Comparison of ENCODE assay signal across 8 cellular contexts in genomic region chr12:49568442-49568776, GRCh38. TPM values are rescaled to one million over a fixed set of nuclear protein-coding genes. Genes with fewer than 3 reads are reported as not detected.
DNase-seq lines count a peak whose midpoint lies in the region; ATAC-seq and TF ChIP-seq lines count a peak whose summit lies in the region.

No MANE protein-coding gene starts in this region.

- intact Hi-C loops in mucosa of descending colon (cut with DNase I, micrococcal nuclease): no loop called here

- H3K4me3 ChIP-seq in brain microvascular endothelial cell (ENCODE audit: low read depth, low read length): peak overlapping the region; percentile 80
- peak overlapping the region; percentile 75 for H3K4me3 ChIP-seq in mucosa of descending colon

- H3K27ac ChIP-seq in brain microvascular endothelial cell: peak overlapping the region; percentile 92

- TF ChIP-seq CTCF in brain microvascular endothelial cell (IDR thresholded peaks at IDR 0.05; ENCODE audit: low read depth, low read length, missing control alignments) (no peak), mucosa of descending colon (IDR thresholded peaks at IDR 0.05) (no peak)

- ATAC-seq in activated T-cell treated with anti-CD3 and anti-CD28 coated beads, Interleukin-2, amount 50 U/mL, for 72 hours (replicated peaks in 1 of 2): peak; percentile 33 to 36
- ATAC-seq in HG03442 (IDR thresholded peaks at IDR 0.05; ENCODE audit: unreplicated experiment) (peak; percentile 13), mucosa of descending colon (no peak), GM19328 (IDR thresholded peaks at IDR 0.05; ENCODE audit: unreplicated experiment) (no peak)

- H3K27ac Mint-ChIP-seq in activated T-cell treated with anti-CD3 and anti-CD28 coated beads, Interleukin-2, amount 50 U/mL, for 72 hours: peak overlapping the region; percentile 98

- no peaks in the 10 kb centered on the region for H3K27me3 Mint-ChIP-seq in activated T-cell treated with anti-CD3 and anti-CD28 coated beads, Interleukin-2, amount 50 U/mL, for 72 hours (ENCODE audit: low read depth)

- H3K27me3 ChIP-seq in brain microvascular endothelial cell (replicated peaks): no peaks in the 10 kb centered on the region

- in situ Hi-C loops in brain microvascular endothelial cell (cut with HindIII; ENCODE audit: low pct_ligation_motif_present, low sequenced_read_pairs): no loop called here

- H3K36me3 Mint-ChIP-seq in activated T-cell treated with anti-CD3 and anti-CD28 coated beads, Interleukin-2, amount 50 U/mL, for 72 hours (ENCODE audit: insufficient read depth in 2 of 2): peaks cover 5 to 6% of the 10 kb centered on the region in 2 donors

- H3K4me1 ChIP-seq in mucosa of descending colon (ENCODE audit: low read depth): peaks cover 15% of the 10 kb centered on the region

- peaks cover 58% of the 10 kb centered on the region for H3K4me1 Mint-ChIP-seq in activated T-cell treated with anti-CD3 and anti-CD28 coated beads, Interleukin-2, amount 50 U/mL, for 72 hours (ENCODE audit: low read depth)

- H3K36me3 ChIP-seq in brain microvascular endothelial cell (replicated peaks) (peaks cover 17% of the 10 kb centered on the region), mucosa of descending colon (ENCODE audit: low read depth) (peaks cover under 1% of the 10 kb centered on the region)

- DNase-seq in activated T-cell treated with anti-CD3 and anti-CD28 coated beads, Interleukin-2, amount 50 U/mL, for 72 hours: no peak
- no peak for DNase-seq in activated T-cell treated with anti-CD3 and anti-CD28 coated beads for 4 hours
- no peak for DNase-seq in brain microvascular endothelial cell
- DNase-seq in mucosa of descending colon: no peak
- DNase-seq in GM19240 (ENCODE audit: insufficient read length, low spot score): no peak
- no peak for DNase-seq in NCI-H1105 (lab: John Stamatoyannopoulos, UW)

- H3K9me3 Mint-ChIP-seq in activated T-cell treated with anti-CD3 and anti-CD28 coated beads, Interleukin-2, amount 50 U/mL, for 72 hours: no peaks in the 10 kb centered on the region

- H3K9me3 ChIP-seq in mucosa of descending colon: no peaks in the 10 kb centered on the region

- H3K4me3 Mint-ChIP-seq in activated T-cell treated with anti-CD3 and anti-CD28 coated beads, Interleukin-2, amount 50 U/mL, for 72 hours: peak overlapping the region; percentile 99

RNA-seq across cellular contexts. Expression of gene MCRS1, which starts 0.5 kb away (rescaled TPM):
- total RNA-seq in activated T-cell treated with anti-CD3 and anti-CD28 coated beads, Interleukin-2, amount 50 U/mL, for 72 hours: 10 to 100 TPM; 59.4 to 73.8 TPM
- 10 to 100 TPM; 51.6 to 66.7 (median 55.9) TPM for total RNA-seq in mucosa of descending colon

RNA-seq across cellular contexts. Expression of gene KCNH3, which starts 29.6 kb away (rescaled TPM):
- 1 to 10 TPM; 1.5 to 1.7 TPM for total RNA-seq in activated T-cell treated with anti-CD3 and anti-CD28 coated beads, Interleukin-2, amount 50 U/mL, for 72 hours
- total RNA-seq in mucosa of descending colon: under 1 TPM in 2 of 3 donors, not detected in 1; 0.13 to 0.19 TPM

RNA-seq across cellular contexts. Expression of gene FAM186B, which starts 37.0 kb away (rescaled TPM):
- under 1 TPM; 0.74 to 0.82 TPM for total RNA-seq in activated T-cell treated with anti-CD3 and anti-CD28 coated beads, Interleukin-2, amount 50 U/mL, for 72 hours
- under 1 TPM; 0.35 to 0.63 (median 0.39) TPM for total RNA-seq in mucosa of descending colon

RNA-seq across cellular contexts. Expression of gene PRPF40B, which starts 55.0 kb away (rescaled TPM):
- total RNA-seq in activated T-cell treated with anti-CD3 and anti-CD28 coated beads, Interleukin-2, amount 50 U/mL, for 72 hours: 10 to 100 TPM in 1 of 2 donors, 1 to 10 TPM in 1; 8.5 to 14.0 TPM
- total RNA-seq in mucosa of descending colon: 10 to 100 TPM; 11.5 to 27.2 (median 12.7) TPM

Comparison
In these comparisons a context has a peak if more than half of its experiments do, and no peak if none do; other contexts are left out.
1. ATAC-seq: peak in activated T-cell treated with anti-CD3 and anti-CD28 coated beads, Interleukin-2, amount 50 U/mL, for 72 hours (2 of 2) and HG03442 (single experiment); none in mucosa of descending colon (single experiment) and GM19328 (single experiment).